Comparison of ENCODE assay signal across 8 cellular contexts in genomic region chr1:162627662-162628296, GRCh38. TPM values are rescaled to one million over a fixed set of nuclear protein-coding genes. Genes with fewer than 3 reads are reported as not detected.
A peak's percentile ranks its signal among the peaks of the same experiment; 100 is the strongest.
DNase-seq lines count a peak whose midpoint lies in the region; ATAC-seq and TF ChIP-seq lines count a peak whose summit lies in the region.

No MANE protein-coding gene starts in this region.

- peaks cover 15% of the 10 kb centered on the region for H3K27me3 Mint-ChIP-seq in activated CD4-positive, alpha-beta T cell treated with anti-CD3 and anti-CD28 coated beads for 36 hours

- H3K4me3 Mint-ChIP-seq in activated CD4-positive, alpha-beta T cell treated with anti-CD3 and anti-CD28 coated beads for 36 hours: no peak overlapping the region

- H3K9me3 ChIP-seq in spleen: no peaks in the 10 kb centered on the region

- H3K9me3 Mint-ChIP-seq in activated CD4-positive, alpha-beta T cell treated with anti-CD3 and anti-CD28 coated beads for 36 hours (ENCODE audit: low read depth): no peaks in the 10 kb centered on the region

- intact Hi-C loops in activated CD4-positive, alpha-beta T cell treated with anti-CD3 and anti-CD28 coated beads for 36 hours (cut with DNase I, micrococcal nuclease): loop anchor here in 1 of 2 experiments (5.0 kb wide), 2 partner anchors 270 to 570 kb away; no protein-coding TSS in a partner anchor
- intact Hi-C loops in dorsolateral prefrontal cortex (cut with DNase I): no loop called here
- intact Hi-C loops in spleen (cut with DNase I; ENCODE audit: low total_unique reads): no loop called here

- WGBS in spleen, 5 donors: 48 to 61% (median 56%) methylated on average over 3 of the region's 3 CpGs

- H3K27me3 ChIP-seq in dorsolateral prefrontal cortex (no peaks in the 10 kb centered on the region), spleen (replicated peaks in 1 of 7) (no peaks in the 10 kb centered on the region)

- H3K27ac ChIP-seq in dorsolateral prefrontal cortex (no peak overlapping the region), spleen (no peak overlapping the region)

- CTCF ChIA-PET in activated CD4-positive, alpha-beta T cell treated with anti-CD3 and anti-CD28 coated beads for 36 hours (lab: Charles Lee): interaction anchor here (1.4 kb wide), 1 partner anchor 10 kb away, joined by 3 read pairs; no protein-coding TSS in a partner anchor

- H3K4me3 ChIP-seq in dorsolateral prefrontal cortex (no peak overlapping the region), spleen (no peak overlapping the region)

- H3K36me3 Mint-ChIP-seq in activated CD4-positive, alpha-beta T cell treated with anti-CD3 and anti-CD28 coated beads for 36 hours (ENCODE audit: low read depth): no peaks in the 10 kb centered on the region

- TF ChIP-seq POLR2A in spleen (IDR thresholded peaks at IDR 0.05): no peak

- peak; percentile 64 for ATAC-seq in activated CD4-positive, alpha-beta T cell treated with anti-CD3 and anti-CD28 coated beads for 36 hours
- ATAC-seq in GM18861 (IDR thresholded peaks at IDR 0.05; ENCODE audit: unreplicated experiment): no peak

- no peak overlapping the region for H3K27ac Mint-ChIP-seq in activated CD4-positive, alpha-beta T cell treated with anti-CD3 and anti-CD28 coated beads for 36 hours

- no peaks in the 10 kb centered on the region for H3K36me3 ChIP-seq in spleen

- peaks cover 0 to 4% (median 0%) of the 10 kb centered on the region in 6 donors for H3K4me1 ChIP-seq in spleen

- POLR2A ChIA-PET in activated CD4-positive, alpha-beta T cell treated with anti-CD3 and anti-CD28 coated beads for 36 hours (lab: Charles Lee): no interaction called here

- no peak for DNase-seq in activated CD4-positive, alpha-beta T cell treated with anti-CD3 and anti-CD28 coated beads for 36 hours
- DNase-seq in activated CD4-positive, alpha-beta T cell treated with anti-CD3 and anti-CD28 coated beads, Interleukin-2, amount 50 U/mL, for 1 hour: no peak
- peak; percentile 30 to 78 for DNase-seq in NCI-H526 (lab: John Stamatoyannopoulos, UW)
- no peak for DNase-seq in dorsolateral prefrontal cortex
- no peak for DNase-seq in spleen
- DNase-seq in putamen (ENCODE audit: low spot score): no peak
- DNase-seq in UCSD-AML1 (lab: John Stamatoyannopoulos, UW; ENCODE audit: unreplicated experiment): no peak

- peak in 52 of 56 donors; percentile 4 to 55 (median 36) for TF ChIP-seq CTCF in dorsolateral prefrontal cortex (IDR thresholded peaks at IDR 0.05 in 54 of 56, conservative IDR thresholded peaks at IDR 0.05 in 2 of 56; ENCODE audit: low read depth in 1 of 56, partially characterized antibody in 56 of 56)
- peak in 6 of 11 experiments; percentile 20 to 42 (median 32) for TF ChIP-seq CTCF in spleen (IDR thresholded peaks at IDR 0.05 in 8 of 11, conservative IDR thresholded peaks at IDR 0.05 in 3 of 11)

- H3K4me1 Mint-ChIP-seq in activated CD4-positive, alpha-beta T cell treated with anti-CD3 and anti-CD28 coated beads for 36 hours: peaks cover 2% of the 10 kb centered on the region

RNA-seq across cellular contexts. Expression of gene DDR2, which starts 4.5 kb away (rescaled TPM):
- total RNA-seq in activated CD4-positive, alpha-beta T cell treated with anti-CD3 and anti-CD28 coated beads for 36 hours: under 1 TPM; 0.21 to 0.23 TPM
- total RNA-seq in dorsolateral prefrontal cortex (10 to 100 TPM in 119 of 120 experiments, 1 to 10 TPM in 1; 8.0 to 49.9 (median 20.1) TPM), spleen (10 to 100 TPM in 6 of 7 donors, 1 to 10 TPM in 1; 8.2 to 20.8 (median 13.9) TPM)
- 1 to 10 TPM; 1.1 to 1.7 (median 1.3) TPM for polyA plus RNA-seq in spleen

Comparison
In these comparisons a context has a peak if more than half of its experiments do, and no peak if none do; other contexts are left out.
1. DNase-seq: peak in NCI-H526 (2 of 2); none in activated CD4-positive, alpha-beta T cell treated with anti-CD3 and anti-CD28 coated beads for 36 hours (single experiment), activated CD4-positive, alpha-beta T cell treated with anti-CD3 and anti-CD28 coated beads, Interleukin-2, amount 50 U/mL, for 1 hour (single experiment), dorsolateral prefrontal cortex (0 of 10), spleen (single experiment), putamen (single experiment) and UCSD-AML1 (single experiment).
2. RNA of gene DDR2, which starts 4.5 kb away (total RNA-seq): 8.0 to 49.9 TPM in dorsolateral prefrontal cortex and 8.2 to 20.8 TPM in spleen; 0.21 to 0.23 TPM in activated CD4-positive, alpha-beta T cell treated with anti-CD3 and anti-CD28 coated beads for 36 hours; every median in the first group is over 4 times any median in the second.